Comparison of ENCODE assay signal across 10 cellular contexts in the genomic region with DNA sequence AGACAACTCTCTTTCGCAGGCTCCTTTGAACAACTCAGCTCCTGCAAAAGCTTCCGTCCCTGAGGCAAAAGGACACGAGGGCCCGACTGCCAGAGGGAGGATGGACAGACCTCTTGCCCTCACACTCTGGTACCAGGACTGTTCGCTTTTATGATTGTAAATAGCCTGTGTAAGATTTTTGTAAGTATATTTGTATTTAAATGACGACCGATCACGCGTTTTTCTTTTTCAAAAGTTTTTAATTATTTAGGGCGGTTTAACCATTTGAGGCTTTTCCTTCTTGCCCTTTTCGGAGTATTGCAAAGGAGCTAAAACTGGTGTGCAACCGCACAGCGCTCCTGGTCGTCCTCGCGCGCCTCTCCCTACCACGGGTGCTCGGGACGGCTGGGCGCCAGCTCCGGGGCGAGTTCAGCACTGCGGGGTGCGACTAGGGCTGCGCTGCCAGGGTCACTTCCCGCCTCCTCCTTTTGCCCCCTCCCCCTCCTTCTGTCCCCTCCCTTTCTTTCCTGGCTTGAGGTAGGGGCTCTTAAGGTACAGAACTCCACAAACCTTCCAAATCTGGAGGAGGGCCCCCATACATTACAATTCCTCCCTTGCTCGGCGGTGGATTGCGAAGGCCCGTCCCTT. TPM values are rescaled to one million over a fixed set of nuclear protein-coding genes. Genes with fewer than 3 reads are reported as not detected.
DNase-seq lines count a peak whose midpoint lies in the region; ATAC-seq and TF ChIP-seq lines count a peak whose summit lies in the region.
"Had no signal": no experiment of that assay in that cellular context is flagged by ENCODE, and none has a peak within 500 bp of the region (broad histone marks: within the 10 kb centered on the region; RNA-seq: fewer than 3 reads in every experiment).

No MANE protein-coding gene starts in this region.

- WGBS in mesendoderm (ENCODE audit: extremely low coverage, insufficient coverage, low lambda C conversion rate): no CpG with 5 or more reads among the region's 31 CpGs
- 65 to 77% methylated on average over 31 of the region's 31 CpGs for WGBS in upper lobe of left lung, 2 donors

- H3K4me2 ChIP-seq in mesendoderm (ENCODE audit: low read length): peak overlapping the region; percentile 33

- no peak overlapping the region for H2BK5ac ChIP-seq in mesendoderm (ENCODE audit: low read length)

- H4K8ac ChIP-seq in mesendoderm (ENCODE audit: low read depth, low read length): no peak overlapping the region

- peaks cover 18% of the 10 kb centered on the region for H3K4me1 Mint-ChIP-seq in endothelial cell (ENCODE audit: unreplicated experiment)

- peaks cover 24% of the 10 kb centered on the region for H3K27me3 Mint-ChIP-seq in endothelial cell (ENCODE audit: unreplicated experiment)

- no peaks in the 10 kb centered on the region for H3K9me3 Mint-ChIP-seq in endothelial cell (ENCODE audit: unreplicated experiment)

- H3K36me3 ChIP-seq in mesendoderm (ENCODE audit: control insufficient read depth, insufficient read depth, low read length) (no peaks in the 10 kb centered on the region), upper lobe of left lung (no peaks in the 10 kb centered on the region), WERI-Rb-1 (no peaks in the 10 kb centered on the region; the same call in 1 of the 2 replicates)

- no peak for ATAC-seq in upper lobe of left lung (ENCODE audit: low FRiP score in 2 of 2)

- peak overlapping the region; percentile 45 for H3K9ac ChIP-seq in mesendoderm (ENCODE audit: low read length)

- no peaks in the 10 kb centered on the region for H3K79me2 ChIP-seq in mesendoderm (ENCODE audit: control insufficient read depth, insufficient read depth, low read length)

- peaks cover 24% of the 10 kb centered on the region for H3K27me3 ChIP-seq in mesendoderm (ENCODE audit: insufficient read depth, low read length, poor library complexity)
- no peaks in the 10 kb centered on the region for H3K27me3 ChIP-seq in upper lobe of left lung
- H3K27me3 ChIP-seq in WERI-Rb-1 (ENCODE audit: insufficient read depth, low read depth, severe bottlenecking): no peaks in the 10 kb centered on the region

- H3K4me1 ChIP-seq in mesendoderm (ENCODE audit: control insufficient read depth, low read depth, low read length) (peaks cover 9% of the 10 kb centered on the region), upper lobe of left lung (peaks cover 18 to 34% (median 24%) of the 10 kb centered on the region in 4 donors)

- H3K56ac ChIP-seq in mesendoderm (ENCODE audit: low read length): peak overlapping the region; percentile 67

- TF ChIP-seq CTCF in endothelial cell (IDR thresholded peaks at IDR 0.05; ENCODE audit: unreplicated experiment): no peak
- TF ChIP-seq CTCF in upper lobe of left lung (IDR thresholded peaks at IDR 0.05): no peak
- no peak for TF ChIP-seq CTCF in WERI-Rb-1 (IDR thresholded peaks at IDR 0.05; ENCODE audit: low read depth, low read length)

- H3K27ac Mint-ChIP-seq in endothelial cell (ENCODE audit: unreplicated experiment): no peak overlapping the region

- no peak overlapping the region for H4K5ac ChIP-seq in mesendoderm (ENCODE audit: low read length)

- TF ChIP-seq POLR2A in upper lobe of left lung (IDR thresholded peaks at IDR 0.05): no peak

- H3K18ac ChIP-seq in mesendoderm (ENCODE audit: low read length): peak overlapping the region; percentile 60

- no peak overlapping the region for H2BK120ac ChIP-seq in mesendoderm (ENCODE audit: low read depth, low read length)

- H3K79me1 ChIP-seq in mesendoderm (ENCODE audit: low read length): no peaks in the 10 kb centered on the region

- TF ChIP-seq EP300 in upper lobe of left lung (IDR thresholded peaks at IDR 0.05): no peak

- H3K4me3 ChIP-seq in mesendoderm (ENCODE audit: low read length) (peak overlapping the region; percentile 5), upper lobe of left lung (peak overlapping the region; percentile 13 to 93 (median 84)), WERI-Rb-1 (ENCODE audit: low read depth, low read length) (no peak overlapping the region)

- H2AK5ac ChIP-seq in mesendoderm (ENCODE audit: low read length): no peak overlapping the region

- peaks cover 18% of the 10 kb centered on the region for H3K36me3 Mint-ChIP-seq in endothelial cell (ENCODE audit: low read depth, unreplicated experiment)

- H3K9me3 ChIP-seq in upper lobe of left lung (no peaks in the 10 kb centered on the region), WERI-Rb-1 (ENCODE audit: severe bottlenecking) (no peaks in the 10 kb centered on the region)

- H2BK15ac ChIP-seq in mesendoderm (replicated peaks; ENCODE audit: low read depth): no peak overlapping the region

- no peak overlapping the region for H3K4ac ChIP-seq in mesendoderm (ENCODE audit: low read depth, low read length)

- H3K27ac ChIP-seq in mesendoderm (ENCODE audit: low read depth, low read length): no peak overlapping the region
- H3K27ac ChIP-seq in upper lobe of left lung: peak overlapping the region; percentile 91 to 98 (median 96)
- H3K27ac ChIP-seq in WERI-Rb-1: no peak overlapping the region
- H3K27ac ChIP-seq: 22Rv1 had no signal

- peak overlapping the region; percentile 94 for H3K4me3 Mint-ChIP-seq in endothelial cell (ENCODE audit: unreplicated experiment)

- DNase-seq in DMS53 (lab: John Stamatoyannopoulos, UW): peak; percentile 15
- no peak for DNase-seq in DMS53 treated with DMSO at 0.1 percent for 48 hours (lab: John Stamatoyannopoulos, UW; ENCODE audit: unreplicated experiment)
- no peak for DNase-seq in endothelial cell (ENCODE audit: low spot score)
- no peak for DNase-seq in mesendoderm
- DNase-seq in upper lobe of left lung: peak in 1 of 2 donors; percentile 78
- DNase-seq in RKO (ENCODE audit: low spot score): no peak
- DNase-seq in WERI-Rb-1: no peak
- DNase-seq in glomerular visceral epithelial cell (ENCODE audit: extremely low spot score): no peak
- DNase-seq: hippocampal formation had no signal

- H3K23ac ChIP-seq in mesendoderm (ENCODE audit: low read length): no peak overlapping the region

RNA-seq across cellular contexts. Expression of a gene that starts 2.8 kb away (rescaled TPM):
- total RNA-seq in endothelial cell (ENCODE audit: unreplicated experiment): 38.7 TPM
- polyA plus RNA-seq in mesendoderm (2013, experiment 1 of 2): 0.98 TPM
- 0.97 TPM for polyA plus RNA-seq in mesendoderm (2013, experiment 2 of 2)
- 10 to 100 TPM in 5 of 6 donors, 1 to 10 TPM in 1; 6.3 to 25.8 (median 15.0) TPM for total RNA-seq in upper lobe of left lung

Comparison
In these comparisons a context has a peak if more than half of its experiments do, and no peak if none do; other contexts are left out.
1. H3K27ac ChIP-seq: peak in upper lobe of left lung (4 of 4); none in mesendoderm (single experiment) and WERI-Rb-1 (single experiment).